Comparison of ENCODE assay signal across 8 cellular contexts in the genomic region with DNA sequence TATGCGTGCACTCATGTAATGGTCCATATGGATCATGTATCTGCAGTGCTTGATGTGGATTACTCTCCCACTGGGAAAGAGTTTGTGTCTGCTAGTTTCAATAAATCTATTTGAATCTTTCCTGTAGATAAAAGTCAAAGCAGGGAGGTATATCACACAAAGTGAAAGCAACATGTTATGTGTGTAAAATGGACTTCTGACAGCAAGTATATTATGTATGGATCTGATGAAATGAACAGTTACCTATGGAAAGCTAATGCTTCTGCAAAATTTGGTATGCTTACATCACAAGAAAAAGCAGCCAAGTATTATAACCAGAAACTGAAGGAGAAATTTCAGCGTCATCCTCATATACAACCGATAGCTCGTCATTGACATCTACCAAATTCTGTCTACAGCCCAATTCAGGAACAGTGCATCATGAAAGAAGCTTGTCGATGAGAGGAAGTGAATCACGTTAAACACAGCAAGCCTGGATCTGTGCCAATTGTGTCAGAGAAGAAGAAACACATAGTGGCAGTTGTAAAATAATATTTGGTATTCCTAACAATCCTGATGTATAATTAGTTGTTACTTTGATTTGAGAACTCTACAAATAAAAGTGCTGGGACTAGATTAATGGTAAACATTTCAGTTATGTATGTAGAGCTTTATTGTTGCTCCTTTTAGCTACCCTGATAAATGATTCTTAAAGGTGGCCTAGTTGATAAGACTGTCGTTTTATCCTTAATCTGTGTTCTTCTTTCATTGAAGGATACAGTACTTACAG. TPM values are rescaled to one million over a fixed set of nuclear protein-coding genes. Genes with fewer than 3 reads are reported as not detected.
DNase-seq lines count a peak whose midpoint lies in the region; ATAC-seq lines count a peak whose summit lies in the region.

No MANE protein-coding gene starts in this region.

- DNase-seq in SIG-M5 treated with dmso at 0.1 percent for 504 hours (lab: John Stamatoyannopoulos, UW; ENCODE audit: unreplicated experiment), result peak; percentile 29
- DNase-seq in SIG-M5 (lab: John Stamatoyannopoulos, UW), result no peak
- DNase-seq in T-helper 17 cell, result no peak
- DNase-seq in dermis microvascular lymphatic vessel endothelial cell (ENCODE audit: low read depth in 2 of 2), result peak; percentile 77 to 87
- peak; percentile 32 for DNase-seq in stimulated activated naive CD8-positive, alpha-beta T cell treated with anti-CD3 and anti-CD28 coated beads, Interleukin-15, Interleukin-2, amounts not matched to agents 100 U/mL and 50 U/mL, for 24 hours
- DNase-seq in NCI-H1694 treated with DMSO at 0.1 percent for 48 hours (lab: John Stamatoyannopoulos, UW), result no peak
- no peak for DNase-seq in putamen (ENCODE audit: low spot score)

- peaks cover 10% of the 10 kb centered on the region for H3K4me1 Mint-ChIP-seq in T-helper 17 cell

- H3K27ac Mint-ChIP-seq in T-helper 17 cell, result no peak overlapping the region

- H3K4me3 Mint-ChIP-seq in T-helper 17 cell, result peak overlapping the region; percentile 47

- ATAC-seq in T-helper 17 cell (peak; percentile 81), GM21576 (IDR thresholded peaks at IDR 0.05; ENCODE audit: unreplicated experiment) (no peak)
- peak; percentile 63 for ATAC-seq in stimulated activated naive CD8-positive, alpha-beta T cell treated with anti-CD3 and anti-CD28 coated beads, Interleukin-15, Interleukin-2, amounts not matched to agents 100 U/mL and 50 U/mL, for 24 hours

- peaks cover 4% of the 10 kb centered on the region for H3K36me3 Mint-ChIP-seq in T-helper 17 cell (ENCODE audit: low read depth)

- H3K27me3 Mint-ChIP-seq in T-helper 17 cell, result peaks cover 28% of the 10 kb centered on the region

- H3K9me3 ChIP-seq in T-helper 17 cell (ENCODE audit: control insufficient read depth, low read length, poor library complexity, severe bottlenecking), result no peaks in the 10 kb centered on the region

RNA-seq across cellular contexts. Expression of gene SYPL1, which starts 14.2 kb away (rescaled TPM):
- total RNA-seq in T-helper 17 cell (10 to 100 TPM; 30.3 to 38.8 TPM), dermis microvascular lymphatic vessel endothelial cell (70.1 and 87.7 TPM in 2 replicates)

Comparison
In these comparisons a context has a peak if more than half of its experiments do, and no peak if none do; other contexts are left out.
1. DNase-seq: peak in SIG-M5 treated with dmso at 0.1 percent for 504 hours (single experiment), dermis microvascular lymphatic vessel endothelial cell (2 of 2) and stimulated activated naive CD8-positive, alpha-beta T cell treated with anti-CD3 and anti-CD28 coated beads, Interleukin-15, Interleukin-2, amounts not matched to agents 100 U/mL and 50 U/mL, for 24 hours (single experiment); none in SIG-M5 (single experiment), T-helper 17 cell (0 of 3), NCI-H1694 treated with DMSO at 0.1 percent for 48 hours (single experiment) and putamen (single experiment).